In the genomic region with DNA sequence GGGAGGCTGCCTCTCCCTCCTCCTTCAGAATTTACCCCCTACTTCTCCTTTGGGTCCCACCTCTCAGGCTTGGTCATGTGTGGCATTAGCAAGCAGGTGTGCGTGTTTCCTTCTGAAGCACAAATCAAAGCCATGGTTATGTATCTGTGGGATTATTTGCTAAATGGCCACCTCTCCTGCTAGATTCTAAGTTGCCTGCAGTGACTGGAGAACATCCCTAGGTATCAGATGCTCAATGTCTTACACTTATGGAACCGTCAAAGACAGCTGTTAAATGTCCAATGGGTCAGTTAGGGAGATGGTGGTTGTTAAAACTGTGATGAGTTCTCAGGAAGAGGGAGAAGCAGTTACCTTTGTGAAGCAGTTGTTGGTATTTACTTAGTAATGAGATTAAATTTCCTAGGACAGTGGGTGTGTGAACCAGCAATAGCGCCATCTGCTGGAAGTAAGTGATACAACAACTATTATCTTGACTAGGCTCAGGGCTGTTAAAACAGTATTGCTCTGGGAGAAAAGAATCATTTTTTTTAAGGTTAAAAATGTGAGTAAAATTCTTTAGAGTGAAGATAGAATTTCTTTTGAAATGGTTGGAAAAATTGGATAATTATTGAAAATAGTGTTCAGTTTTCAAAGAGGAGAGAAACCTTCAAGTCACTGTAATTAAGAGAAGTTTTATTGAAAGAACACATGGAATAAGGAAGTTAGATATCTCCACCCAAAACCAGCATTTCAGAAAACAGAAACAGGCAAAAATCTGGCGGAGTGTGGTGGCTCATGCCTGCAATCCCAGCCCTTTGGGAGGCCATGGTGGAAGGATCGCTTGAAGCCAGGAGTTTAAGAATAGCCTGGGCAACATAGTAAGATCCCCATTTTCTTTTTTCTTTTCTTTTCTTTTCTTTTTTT, we compare ENCODE assay signal across 7 cellular contexts.
A peak's percentile ranks its signal among the peaks of the same experiment; 100 is the strongest.
DNase-seq lines count a peak whose midpoint lies in the region; ATAC-seq and TF ChIP-seq lines count a peak whose summit lies in the region.

No MANE protein-coding gene starts in this region.

- DNase-seq in Daoy (ENCODE audit: low read depth) (peak; percentile 63), NCI-H82 treated with DMSO at 0.1 percent for 48 hours (lab: John Stamatoyannopoulos, UW; ENCODE audit: unreplicated experiment) (peak; percentile 77), astrocyte of the spinal cord (ENCODE audit: low read depth, low spot score) (peak; percentile 73), hepatocyte (ENCODE audit: low spot score) (peak; percentile 79), gastrocnemius medialis (peak in 1 of 2 donors; percentile 23)

- H3K4me2 ChIP-seq in hepatocyte: no peak overlapping the region

- no peaks in the 10 kb centered on the region for H3K9me2 ChIP-seq in hepatocyte (replicated peaks; ENCODE audit: insufficient read depth)

- intact Hi-C loops in gastrocnemius medialis (cut with DNase I; ENCODE audit: low total_unique reads): loop anchor here (2.0 to 5.0 kb wide), 2 partner anchors 65 to 310 kb away; no protein-coding TSS in a partner anchor

- H3K9me3 ChIP-seq in hepatocyte (ENCODE audit: low read depth) (no peaks in the 10 kb centered on the region), gastrocnemius medialis (no peaks in the 10 kb centered on the region)

- TF ChIP-seq CTCF in astrocyte of the spinal cord (IDR thresholded peaks at IDR 0.05; ENCODE audit: low read depth, low read length) (peak; percentile 66), hepatocyte (IDR thresholded peaks at IDR 0.05; ENCODE audit: poor library complexity) (peak; percentile 87), gastrocnemius medialis (IDR thresholded peaks at IDR 0.05 in 4 of 5, conservative IDR thresholded peaks at IDR 0.05 in 1 of 5) (peak; percentile 81 to 92 (median 85))

- no peaks in the 10 kb centered on the region for H4K20me1 ChIP-seq in hepatocyte (ENCODE audit: insufficient read depth, poor library complexity, severe bottlenecking)

- no peaks in the 10 kb centered on the region for H3K27me3 ChIP-seq in hepatocyte
- H3K27me3 ChIP-seq in gastrocnemius medialis: no peaks in the 10 kb centered on the region

- H3K4me3 ChIP-seq in astrocyte of the spinal cord (ENCODE audit: low read depth, low read length) (no peak overlapping the region), hepatocyte (no peak overlapping the region), gastrocnemius medialis (no peak overlapping the region)

- peak; percentile 84 for ATAC-seq in GM19397 (IDR thresholded peaks at IDR 0.05; ENCODE audit: unreplicated experiment)
- ATAC-seq in HG03571 (IDR thresholded peaks at IDR 0.05; ENCODE audit: unreplicated experiment): peak; percentile 56
- peak; percentile 89 to 95 for ATAC-seq in gastrocnemius medialis

- in situ Hi-C loops in astrocyte of the spinal cord (cut with HindIII; ENCODE audit: low sequenced_read_pairs) (loop anchor here (25.0 kb wide), 1 partner anchor 230 kb away; a partner anchor contains a TSS), gastrocnemius medialis (cut with MboI; ENCODE audit: low sequenced_read_pairs in 4 of 4) (loop anchor here (5.0 to 25.0 kb wide), 7 partner anchors 58 to 680 kb away; a partner anchor contains a TSS)

- no peak for TF ChIP-seq POLR2A in gastrocnemius medialis (IDR thresholded peaks at IDR 0.05)

- H3K36me3 ChIP-seq in hepatocyte (replicated peaks; ENCODE audit: insufficient read depth, low read depth) (no peaks in the 10 kb centered on the region), gastrocnemius medialis (no peaks in the 10 kb centered on the region)

- H2AFZ ChIP-seq in hepatocyte: no peak overlapping the region

- H3K79me2 ChIP-seq in hepatocyte: no peaks in the 10 kb centered on the region

- H3K4me1 ChIP-seq in hepatocyte (ENCODE audit: insufficient read depth) (peaks cover 15% of the 10 kb centered on the region), gastrocnemius medialis (peaks cover 6 to 7% of the 10 kb centered on the region in 2 donors)

- 57% methylated on average over 5 of the region's 5 CpGs for WGBS in hepatocyte (ENCODE audit: low lambda C conversion rate, missing lambda C conversion rate)

- no peak overlapping the region for H3K27ac ChIP-seq in hepatocyte
- H3K27ac ChIP-seq in gastrocnemius medialis: peak overlapping the region in 1 of 4 donors; percentile 29
